In the genomic region with DNA sequence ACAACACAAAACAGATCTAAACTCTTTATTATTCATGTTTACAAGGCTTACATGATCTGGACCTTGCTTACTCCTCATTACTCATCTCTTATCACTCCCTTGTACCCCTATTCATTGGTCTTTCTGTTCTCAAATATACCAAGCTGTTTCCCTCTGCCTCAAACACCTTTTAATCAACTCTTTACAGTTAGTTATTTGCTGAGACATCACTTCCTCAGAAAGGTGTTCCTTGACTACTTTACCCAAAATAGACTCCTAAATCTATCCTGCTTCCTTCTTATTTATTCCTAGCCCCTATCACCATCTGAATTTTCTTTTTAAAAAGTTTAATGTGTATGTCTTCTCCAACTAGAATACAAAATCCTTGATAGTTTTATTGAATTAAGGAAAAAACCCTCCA, we compare ENCODE assay signal across 2 cellular contexts.
A peak's percentile ranks its signal among the peaks of the same experiment; 100 is the strongest.
TF ChIP-seq lines count a peak whose summit lies in the region.

No MANE protein-coding gene starts in this region.

TF ChIP-seq in HepG2, 621 proteins besides CTCF, POLR2A, EP300 and RAD21:
- TF ChIP-seq KDM5A (IDR thresholded peaks at IDR 0.05; ENCODE audit: borderline replicate concordance, low read length) (no peak), RXRB (CRISPR knock-in tag; IDR thresholded peaks at IDR 0.05; ENCODE audit: borderline replicate concordance) (no peak), ELF3 (CRISPR knock-in tag; IDR thresholded peaks at IDR 0.05) (no peak), ZNF256 (CRISPR knock-in tag; conservative IDR thresholded peaks at IDR 0.05) (no peak), MAFF (IDR thresholded peaks at IDR 0.05; ENCODE audit: low read depth, low read length) (peak; percentile 37; the same call in 1 of the 2 replicates), MAFK (conservative IDR thresholded peaks at IDR 0.05 in 1 of 2, IDR thresholded peaks at IDR 0.05 in 1 of 2; ENCODE audit: low read length in 2 of 2) (peak; percentile 14 to 62; a peak in 2 of 4 replicates), ZNF3 (CRISPR knock-in tag; IDR thresholded peaks at IDR 0.05) (no peak), TP53 (CRISPR knock-in tag; conservative IDR thresholded peaks at IDR 0.05) (no peak)
- TF ChIP-seq, protein P1, sequence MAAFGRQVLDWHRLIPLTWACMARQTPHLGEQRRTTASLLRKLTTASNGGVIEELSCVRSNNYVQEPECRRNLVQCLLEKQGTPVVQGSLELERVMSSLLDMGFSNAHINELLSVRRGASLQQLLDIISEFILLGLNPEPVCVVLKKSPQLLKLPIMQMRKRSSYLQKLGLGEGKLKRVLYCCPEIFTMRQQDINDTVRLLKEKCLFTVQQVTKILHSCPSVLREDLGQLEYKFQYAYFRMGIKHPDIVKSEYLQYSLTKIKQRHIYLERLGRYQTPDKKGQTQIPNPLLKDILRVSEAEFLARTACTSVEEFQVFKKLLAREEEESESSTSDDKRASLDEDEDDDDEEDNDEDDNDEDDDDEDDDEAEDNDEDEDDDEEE (CRISPR knock-in tag; IDR thresholded peaks at IDR 0.05): no peak

TF ChIP-seq in IMR-90, 13 proteins besides CTCF, POLR2A, EP300 and RAD21:
- TF ChIP-seq, protein P2, sequence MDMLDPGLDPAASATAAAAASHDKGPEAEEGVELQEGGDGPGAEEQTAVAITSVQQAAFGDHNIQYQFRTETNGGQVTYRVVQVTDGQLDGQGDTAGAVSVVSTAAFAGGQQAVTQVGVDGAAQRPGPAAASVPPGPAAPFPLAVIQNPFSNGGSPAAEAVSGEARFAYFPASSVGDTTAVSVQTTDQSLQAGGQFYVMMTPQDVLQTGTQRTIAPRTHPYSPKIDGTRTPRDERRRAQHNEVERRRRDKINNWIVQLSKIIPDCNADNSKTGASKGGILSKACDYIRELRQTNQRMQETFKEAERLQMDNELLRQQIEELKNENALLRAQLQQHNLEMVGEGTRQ (IDR thresholded peaks at IDR 0.05; ENCODE audit: low read depth, low read length): no peak
- TF ChIP-seq NFE2L2 (IDR thresholded peaks at IDR 0.05; ENCODE audit: low read depth, low read length) (no peak), MAFK (IDR thresholded peaks at IDR 0.05; ENCODE audit: low read depth, low read length) (peak; percentile 28; the same call in 1 of the 2 replicates), FOS (IDR thresholded peaks at IDR 0.05; ENCODE audit: low read depth, low read length) (no peak), MAZ (IDR thresholded peaks at IDR 0.05; ENCODE audit: borderline replicate concordance, low read depth, low read length) (no peak), CEBPB (IDR thresholded peaks at IDR 0.05; ENCODE audit: low read depth, low read length) (no peak), SMC3 (IDR thresholded peaks at IDR 0.05; ENCODE audit: low read depth, low read length) (no peak)
TF ChIP-seq in IMR-90: peak in this region for 1.
